In the genomic region with DNA sequence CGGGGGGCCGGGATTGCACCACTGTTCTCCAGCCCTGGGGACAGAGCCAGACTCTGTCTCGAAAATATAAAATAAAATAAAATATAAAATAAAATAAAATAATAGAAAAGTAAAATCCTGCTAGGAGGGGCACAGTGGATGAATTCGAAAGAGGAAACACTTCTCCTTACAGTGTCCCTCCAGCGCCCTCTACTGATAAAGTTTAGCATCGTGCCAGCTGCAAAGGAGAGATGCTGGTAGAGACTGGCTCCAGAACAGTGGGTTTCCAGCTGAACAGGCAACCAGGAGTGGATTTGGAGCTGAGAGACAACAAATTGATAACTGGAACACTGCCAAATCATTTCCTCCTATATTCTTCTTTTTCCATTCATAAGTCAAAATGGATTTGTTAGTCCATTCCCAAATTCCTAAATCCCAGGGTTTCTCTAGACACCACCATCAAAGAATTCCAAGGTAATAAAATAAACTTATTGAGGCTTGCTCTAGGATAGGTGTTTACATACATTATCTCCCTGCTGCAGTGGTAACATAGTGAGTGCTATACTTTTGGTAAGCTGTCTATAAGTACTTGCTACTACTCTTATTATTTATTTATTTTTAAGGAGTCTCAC, we compare ENCODE assay signal across 8 cellular contexts. TPM values are rescaled to one million over a fixed set of nuclear protein-coding genes. Genes with fewer than 3 reads are reported as not detected.
DNase-seq lines count a peak whose midpoint lies in the region; ATAC-seq and TF ChIP-seq lines count a peak whose summit lies in the region.

No MANE protein-coding gene starts in this region.

- H3K27me3 ChIP-seq in HCT116 (ENCODE audit: insufficient read depth, low read length), result no peaks in the 10 kb centered on the region

- CTCF ChIA-PET in HCT116 (lab: Charles Lee), result interaction anchor here (0.7 to 8.3 kb wide), 12 partner anchors 34 to 1091 kb away, joined by 3 to 510 read pairs (median 4); no protein-coding TSS in a partner anchor

- no peaks in the 10 kb centered on the region for H3K9me3 ChIP-seq in HCT116 (ENCODE audit: control insufficient read depth in 1 of 2, insufficient read depth in 1 of 2, low read depth in 1 of 2, low read length in 2 of 2)

- peak; percentile 78 for TF ChIP-seq RAD21 in HCT116 (IDR thresholded peaks at IDR 0.05; ENCODE audit: low read depth)

- no peaks in the 10 kb centered on the region for H3K9me2 ChIP-seq in HCT116 (ENCODE audit: insufficient read depth)

- ATAC-seq in HCT116 (peak; percentile 71), left cardiac atrium (peak; percentile 52 to 60), sciatic nerve (peak; percentile 74), GM19324 (IDR thresholded peaks at IDR 0.05; ENCODE audit: low FRiP score, unreplicated experiment) (no peak)

- no peak overlapping the region for H3K9ac ChIP-seq in HCT116 (ENCODE audit: low read length)

- H3K4me3 ChIP-seq in HCT116 (replicated peaks in 1 of 2; ENCODE audit: low read depth in 1 of 2, low read length in 2 of 2), result peak overlapping the region in 1 of 2 experiments; percentile 27; a peak in 2 of 4 replicates

- no peaks in the 10 kb centered on the region for H4K20me1 ChIP-seq in HCT116 (ENCODE audit: insufficient read depth)

- H3K27ac ChIP-seq in HCT116 (ENCODE audit: low read depth, low read length), result no peak overlapping the region

- intact Hi-C loops in HCT116 (cut with micrococcal nuclease) (loop anchor here (1.0 kb wide), 1 partner anchor 352 kb away; no protein-coding TSS in a partner anchor), left cardiac atrium (cut with DNase I) (loop anchor here in 1 of 2 donors (10.0 kb wide), 1 partner anchor 143 kb away; no protein-coding TSS in a partner anchor), sciatic nerve (cut with DNase I) (no loop called here)

- H3K4me2 ChIP-seq in HCT116 (ENCODE audit: low read length), result peak overlapping the region; percentile 43

- POLR2A ChIA-PET in HCT116 (lab: Charles Lee), result no interaction called here

- no peak for TF ChIP-seq POLR2A in HCT116 (IDR thresholded peaks at IDR 0.05; ENCODE audit: borderline replicate concordance, extremely low read depth, insufficient read depth, insufficient read length)

- H3K36me3 ChIP-seq in HCT116 (ENCODE audit: control insufficient read depth in 1 of 2, insufficient read depth in 2 of 2, low read length in 2 of 2), result no peaks in the 10 kb centered on the region

- RAD21 ChIA-PET in HCT116 (lab: Charles Lee; ENCODE audit: low non-redundant PET in 1 of 2, low total read pairs in 2 of 2, uncharacterized antibody in 2 of 2, unreplicated experiment in 2 of 2), result interaction anchor here (1.3 to 3.8 kb wide), 4 partner anchors 176 to 352 kb away, joined by 4 to 92 read pairs (median 10); no protein-coding TSS in a partner anchor

- H3K4me1 ChIP-seq in HCT116 (ENCODE audit: control insufficient read depth in 1 of 2, insufficient read depth in 2 of 2, low read length in 2 of 2), result peaks cover 8 to 12% of the 10 kb centered on the region in 2 experiments

- TF ChIP-seq CTCF in HCT116 (IDR thresholded peaks at IDR 0.05 in 2 of 3, conservative IDR thresholded peaks at IDR 0.05 in 1 of 3; ENCODE audit: borderline replicate concordance in 1 of 3, insufficient read depth in 1 of 3, low read depth in 2 of 3, low read length in 2 of 3), result peak; percentile 66 to 85 (median 74)

- no peak overlapping the region for H2AFZ ChIP-seq in HCT116 (ENCODE audit: low read depth, low read length, poor library complexity, severe bottlenecking)

- peak; percentile 79 for DNase-seq in EH (ENCODE audit: low read depth)
- peak; percentile 68 for DNase-seq in HCT116 (ENCODE audit: low read depth, low spot score)
- DNase-seq in NCI-H1105 treated with DMSO at 0.1 percent for 48 hours (lab: John Stamatoyannopoulos, UW), result peak; percentile 72
- DNase-seq in SW 1271 (lab: John Stamatoyannopoulos, UW), result peak; percentile 40 to 75
- DNase-seq in activated naive CD8-positive, alpha-beta T cell treated with anti-CD3 and anti-CD28 coated beads, Interleukin-2, amount 50 U/mL, for 16 hours (ENCODE audit: low read depth, low spot score), result peak; percentile 32
- peak; percentile 72 for DNase-seq in left cardiac atrium
- peak; percentile 89 for DNase-seq in sciatic nerve (ENCODE audit: low spot score)

- H3K79me2 ChIP-seq in HCT116 (ENCODE audit: insufficient read depth, low read length), result no peaks in the 10 kb centered on the region

- BruUV-seq in HCT116 (replicated peaks; lab: Mats Ljungman, UMichigan), result no TSS peak

TF ChIP-seq in HCT116, 20 proteins besides CTCF, POLR2A, EP300 and RAD21:
- TF ChIP-seq SIN3A (IDR thresholded peaks at IDR 0.05; ENCODE audit: low read depth) (no peak), MAX (IDR thresholded peaks at IDR 0.05) (no peak), JUND (IDR thresholded peaks at IDR 0.05) (no peak), POLR2AphosphoS5 (IDR thresholded peaks at IDR 0.05; ENCODE audit: low read depth, low read length) (no peak), SP1 (IDR thresholded peaks at IDR 0.05; ENCODE audit: low read depth) (no peak)
- TF ChIP-seq, protein P1, sequence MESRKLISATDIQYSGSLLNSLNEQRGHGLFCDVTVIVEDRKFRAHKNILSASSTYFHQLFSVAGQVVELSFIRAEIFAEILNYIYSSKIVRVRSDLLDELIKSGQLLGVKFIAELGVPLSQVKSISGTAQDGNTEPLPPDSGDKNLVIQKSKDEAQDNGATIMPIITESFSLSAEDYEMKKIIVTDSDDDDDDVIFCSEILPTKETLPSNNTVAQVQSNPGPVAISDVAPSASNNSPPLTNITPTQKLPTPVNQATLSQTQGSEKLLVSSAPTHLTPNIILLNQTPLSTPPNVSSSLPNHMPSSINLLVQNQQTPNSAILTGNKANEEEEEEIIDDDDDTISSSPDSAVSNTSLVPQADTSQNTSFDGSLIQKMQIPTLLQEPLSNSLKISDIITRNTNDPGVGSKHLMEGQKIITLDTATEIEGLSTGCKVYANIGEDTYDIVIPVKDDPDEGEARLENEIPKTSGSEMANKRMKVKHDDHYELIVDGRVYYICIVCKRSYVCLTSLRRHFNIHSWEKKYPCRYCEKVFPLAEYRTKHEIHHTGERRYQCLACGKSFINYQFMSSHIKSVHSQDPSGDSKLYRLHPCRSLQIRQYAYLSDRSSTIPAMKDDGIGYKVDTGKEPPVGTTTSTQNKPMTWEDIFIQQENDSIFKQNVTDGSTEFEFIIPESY (IDR thresholded peaks at IDR 0.05; ENCODE audit: extremely low read depth, insufficient replicate concordance, low read length), result no peak

RNA-seq across cellular contexts. Expression of gene TBPL1, which starts 31.7 kb away (rescaled TPM):
- total RNA-seq in HCT116 (2021; ENCODE audit: unreplicated experiment) (34.9 TPM), left cardiac atrium (10 to 100 TPM; 17.8 to 22.8 TPM), sciatic nerve (18.5 TPM)
- polyA plus RNA-seq in HCT116 (2012), result 15.8 and 21.9 TPM in 2 replicates

RNA-seq across cellular contexts. Expression of gene TCF21, which starts 32.4 kb away (rescaled TPM):
- total RNA-seq in HCT116 (2021; ENCODE audit: unreplicated experiment) (0.20 TPM), left cardiac atrium (10 to 100 TPM in 1 of 2 donors, 1 to 10 TPM in 1; 7.8 to 18.2 TPM), sciatic nerve (0.80 TPM)
- 0.01 and 0.04 TPM in 2 replicates for polyA plus RNA-seq in HCT116 (2012)

Comparison
In these comparisons a context has a peak if more than half of its experiments do, and no peak if none do; other contexts are left out.
1. DNase-seq: peak in every context shown above with its lines; median percentile 89 in sciatic nerve; 79 in EH; 72 in NCI-H1105 treated with DMSO at 0.1 percent for 48 hours; 72 in left cardiac atrium; 68 in HCT116; 58 in SW 1271; 32 in activated naive CD8-positive, alpha-beta T cell treated with anti-CD3 and anti-CD28 coated beads, Interleukin-2, amount 50 U/mL, for 16 hours.